Comparison of ENCODE assay signal across 1 cellular context in the genomic region with DNA sequence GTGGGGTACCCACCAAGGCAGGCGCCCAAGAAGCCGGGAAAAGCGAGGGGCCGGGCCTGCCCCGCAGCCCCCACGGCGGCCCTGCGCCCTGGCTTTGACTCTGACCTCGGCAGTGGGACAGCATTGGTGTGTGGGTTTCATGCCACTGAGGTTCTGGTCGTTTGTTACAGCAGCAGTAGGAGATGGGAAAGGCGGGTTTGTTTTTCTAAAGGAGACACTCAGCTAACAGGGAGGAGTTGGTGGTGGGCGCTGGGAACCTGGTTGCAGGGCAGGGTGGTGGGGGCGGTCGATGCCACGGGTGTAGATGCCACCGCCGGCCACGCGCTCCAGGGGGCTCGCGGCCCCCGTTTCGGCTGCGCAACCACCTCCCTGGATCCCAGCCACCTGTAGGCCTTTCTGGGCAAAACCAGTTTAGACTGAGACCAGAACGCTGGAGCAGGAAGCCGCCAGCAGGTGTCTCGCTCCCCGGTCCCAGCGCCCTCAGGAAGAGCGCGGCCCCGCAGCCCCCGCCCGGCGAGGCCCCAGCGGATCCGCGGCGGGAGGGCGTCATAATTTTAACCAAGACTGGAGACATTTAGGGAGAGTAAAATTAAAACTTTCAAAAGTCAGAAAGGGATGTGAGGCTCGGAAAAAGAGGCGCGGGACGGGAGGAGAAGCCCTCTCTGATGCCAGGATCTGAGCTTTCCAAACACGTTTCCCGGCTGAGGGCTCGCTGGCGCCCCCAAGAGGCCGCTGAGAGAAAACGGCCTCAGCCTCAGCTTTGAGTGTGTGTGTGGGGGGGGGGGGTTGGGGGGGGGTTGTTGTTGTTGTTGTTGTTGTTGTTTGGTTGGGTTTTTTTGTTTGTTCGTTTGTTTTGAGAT.
TF ChIP-seq lines count a peak whose summit lies in the region.

No MANE protein-coding gene starts in this region.

TF ChIP-seq in K562, 482 proteins besides CTCF, POLR2A, EP300 and RAD21 (continued from another document and continues in another):
- TF ChIP-seq, protein P1, sequence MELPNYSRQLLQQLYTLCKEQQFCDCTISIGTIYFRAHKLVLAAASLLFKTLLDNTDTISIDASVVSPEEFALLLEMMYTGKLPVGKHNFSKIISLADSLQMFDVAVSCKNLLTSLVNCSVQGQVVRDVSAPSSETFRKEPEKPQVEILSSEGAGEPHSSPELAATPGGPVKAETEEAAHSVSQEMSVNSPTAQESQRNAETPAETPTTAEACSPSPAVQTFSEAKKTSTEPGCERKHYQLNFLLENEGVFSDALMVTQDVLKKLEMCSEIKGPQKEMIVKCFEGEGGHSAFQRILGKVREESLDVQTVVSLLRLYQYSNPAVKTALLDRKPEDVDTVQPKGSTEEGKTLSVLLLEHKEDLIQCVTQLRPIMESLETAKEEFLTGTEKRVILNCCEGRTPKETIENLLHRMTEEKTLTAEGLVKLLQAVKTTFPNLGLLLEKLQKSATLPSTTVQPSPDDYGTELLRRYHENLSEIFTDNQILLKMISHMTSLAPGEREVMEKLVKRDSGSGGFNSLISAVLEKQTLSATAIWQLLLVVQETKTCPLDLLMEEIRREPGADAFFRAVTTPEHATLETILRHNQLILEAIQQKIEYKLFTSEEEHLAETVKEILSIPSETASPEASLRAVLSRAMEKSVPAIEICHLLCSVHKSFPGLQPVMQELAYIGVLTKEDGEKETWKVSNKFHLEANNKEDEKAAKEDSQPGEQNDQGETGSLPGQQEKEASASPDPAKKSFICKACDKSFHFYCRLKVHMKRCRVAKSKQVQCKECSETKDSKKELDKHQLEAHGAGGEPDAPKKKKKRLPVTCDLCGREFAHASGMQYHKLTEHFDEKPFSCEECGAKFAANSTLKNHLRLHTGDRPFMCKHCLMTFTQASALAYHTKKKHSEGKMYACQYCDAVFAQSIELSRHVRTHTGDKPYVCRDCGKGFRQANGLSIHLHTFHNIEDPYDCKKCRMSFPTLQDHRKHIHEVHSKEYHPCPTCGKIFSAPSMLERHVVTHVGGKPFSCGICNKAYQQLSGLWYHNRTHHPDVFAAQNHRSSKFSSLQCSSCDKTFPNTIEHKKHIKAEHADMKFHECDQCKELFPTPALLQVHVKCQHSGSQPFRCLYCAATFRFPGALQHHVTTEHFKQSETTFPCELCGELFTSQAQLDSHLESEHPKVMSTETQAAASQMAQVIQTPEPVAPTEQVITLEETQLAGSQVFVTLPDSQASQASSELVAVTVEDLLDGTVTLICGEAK (IDR thresholded peaks at IDR 0.05), result no peak
- TF ChIP-seq, protein P1 (CRISPR knock-in tag; IDR thresholded peaks at IDR 0.05), result no peak
- TF ChIP-seq BDP1 (IDR thresholded peaks at IDR 0.05; ENCODE audit: insufficient read depth, insufficient read length) (no peak), EWSR1 (IDR thresholded peaks at IDR 0.05; ENCODE audit: borderline replicate concordance, low read depth, partially characterized antibody) (no peak), KDM4B (IDR thresholded peaks at IDR 0.05; ENCODE audit: borderline replicate concordance in 2 of 2, low read depth in 1 of 2) (no peak), HNRNPH1 (optimal IDR thresholded peaks at IDR 0.05; ENCODE audit: low read depth, low read length) (no peak), ZNF3 (CRISPR knock-in tag; IDR thresholded peaks at IDR 0.05) (no peak), ZNF668 (CRISPR knock-in tag; IDR thresholded peaks at IDR 0.05) (no peak), POLR2AphosphoS5 (IDR thresholded peaks at IDR 0.05; ENCODE audit: control insufficient read depth, insufficient read depth, low read depth, low read length) (no peak), KAT7 (CRISPR knock-in tag; IDR thresholded peaks at IDR 0.05; ENCODE audit: borderline replicate concordance) (no peak), PHF8 (IDR thresholded peaks at IDR 0.05; ENCODE audit: borderline replicate concordance, low read length) (peak; percentile 45; the same call in 1 of the 2 replicates), CCAR2 (IDR thresholded peaks at IDR 0.05; ENCODE audit: low read depth, low read length) (no peak), NR4A1 (CRISPR knock-in tag; IDR thresholded peaks at IDR 0.05) (no peak), NR4A1 (tag; IDR thresholded peaks at IDR 0.05) (peak; percentile 57; the same call in 1 of the 2 replicates), MEF2A (IDR thresholded peaks at IDR 0.05; ENCODE audit: control insufficient read depth, low read depth, low read length) (no peak), ZNF174 (CRISPR knock-in tag; IDR thresholded peaks at IDR 0.05) (no peak), CC2D1A (IDR thresholded peaks at IDR 0.05) (no peak), ERF (CRISPR knock-in tag; IDR thresholded peaks at IDR 0.05) (0 out of 2 replicates have a peak, but pooled peaks have one; percentile 19)
- TF ChIP-seq, protein P2, sequence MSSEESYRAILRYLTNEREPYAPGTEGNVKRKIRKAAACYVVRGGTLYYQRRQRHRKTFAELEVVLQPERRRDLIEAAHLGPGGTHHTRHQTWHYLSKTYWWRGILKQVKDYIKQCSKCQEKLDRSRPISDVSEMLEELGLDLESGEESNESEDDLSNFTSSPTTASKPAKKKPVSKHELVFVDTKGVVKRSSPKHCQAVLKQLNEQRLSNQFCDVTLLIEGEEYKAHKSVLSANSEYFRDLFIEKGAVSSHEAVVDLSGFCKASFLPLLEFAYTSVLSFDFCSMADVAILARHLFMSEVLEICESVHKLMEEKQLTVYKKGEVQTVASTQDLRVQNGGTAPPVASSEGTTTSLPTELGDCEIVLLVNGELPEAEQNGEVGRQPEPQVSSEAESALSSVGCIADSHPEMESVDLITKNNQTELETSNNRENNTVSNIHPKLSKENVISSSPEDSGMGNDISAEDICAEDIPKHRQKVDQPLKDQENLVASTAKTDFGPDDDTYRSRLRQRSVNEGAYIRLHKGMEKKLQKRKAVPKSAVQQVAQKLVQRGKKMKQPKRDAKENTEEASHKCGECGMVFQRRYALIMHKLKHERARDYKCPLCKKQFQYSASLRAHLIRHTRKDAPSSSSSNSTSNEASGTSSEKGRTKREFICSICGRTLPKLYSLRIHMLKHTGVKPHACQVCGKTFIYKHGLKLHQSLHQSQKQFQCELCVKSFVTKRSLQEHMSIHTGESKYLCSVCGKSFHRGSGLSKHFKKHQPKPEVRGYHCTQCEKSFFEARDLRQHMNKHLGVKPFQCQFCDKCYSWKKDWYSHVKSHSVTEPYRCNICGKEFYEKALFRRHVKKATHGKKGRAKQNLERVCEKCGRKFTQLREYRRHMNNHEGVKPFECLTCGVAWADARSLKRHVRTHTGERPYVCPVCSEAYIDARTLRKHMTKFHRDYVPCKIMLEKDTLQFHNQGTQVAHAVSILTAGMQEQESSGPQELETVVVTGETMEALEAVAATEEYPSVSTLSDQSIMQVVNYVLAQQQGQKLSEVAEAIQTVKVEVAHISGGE (CRISPR knock-in tag; IDR thresholded peaks at IDR 0.05), result no peak
- TF ChIP-seq, protein P3, sequence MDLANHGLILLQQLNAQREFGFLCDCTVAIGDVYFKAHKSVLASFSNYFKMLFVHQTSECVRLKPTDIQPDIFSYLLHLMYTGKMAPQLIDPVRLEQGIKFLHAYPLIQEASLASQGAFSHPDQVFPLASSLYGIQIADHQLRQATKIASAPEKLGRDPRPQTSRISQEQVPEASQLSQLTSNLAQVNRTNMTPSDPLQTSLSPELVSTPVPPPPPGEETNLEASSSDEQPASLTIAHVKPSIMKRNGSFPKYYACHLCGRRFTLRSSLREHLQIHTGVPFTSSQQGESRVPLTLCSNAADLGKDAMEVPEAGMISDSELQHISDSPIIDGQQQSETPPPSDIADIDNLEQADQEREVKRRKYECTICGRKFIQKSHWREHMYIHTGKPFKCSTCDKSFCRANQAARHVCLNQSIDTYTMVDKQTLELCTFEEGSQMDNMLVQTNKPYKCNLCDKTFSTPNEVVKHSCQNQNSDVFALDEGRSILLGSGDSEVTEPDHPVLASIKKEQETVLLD (IDR thresholded peaks at IDR 0.05), result no peak
- TF ChIP-seq, protein P4, sequence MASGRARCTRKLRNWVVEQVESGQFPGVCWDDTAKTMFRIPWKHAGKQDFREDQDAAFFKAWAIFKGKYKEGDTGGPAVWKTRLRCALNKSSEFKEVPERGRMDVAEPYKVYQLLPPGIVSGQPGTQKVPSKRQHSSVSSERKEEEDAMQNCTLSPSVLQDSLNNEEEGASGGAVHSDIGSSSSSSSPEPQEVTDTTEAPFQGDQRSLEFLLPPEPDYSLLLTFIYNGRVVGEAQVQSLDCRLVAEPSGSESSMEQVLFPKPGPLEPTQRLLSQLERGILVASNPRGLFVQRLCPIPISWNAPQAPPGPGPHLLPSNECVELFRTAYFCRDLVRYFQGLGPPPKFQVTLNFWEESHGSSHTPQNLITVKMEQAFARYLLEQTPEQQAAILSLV (tag; IDR thresholded peaks at IDR 0.05), result no peak
- TF ChIP-seq, protein P5, sequence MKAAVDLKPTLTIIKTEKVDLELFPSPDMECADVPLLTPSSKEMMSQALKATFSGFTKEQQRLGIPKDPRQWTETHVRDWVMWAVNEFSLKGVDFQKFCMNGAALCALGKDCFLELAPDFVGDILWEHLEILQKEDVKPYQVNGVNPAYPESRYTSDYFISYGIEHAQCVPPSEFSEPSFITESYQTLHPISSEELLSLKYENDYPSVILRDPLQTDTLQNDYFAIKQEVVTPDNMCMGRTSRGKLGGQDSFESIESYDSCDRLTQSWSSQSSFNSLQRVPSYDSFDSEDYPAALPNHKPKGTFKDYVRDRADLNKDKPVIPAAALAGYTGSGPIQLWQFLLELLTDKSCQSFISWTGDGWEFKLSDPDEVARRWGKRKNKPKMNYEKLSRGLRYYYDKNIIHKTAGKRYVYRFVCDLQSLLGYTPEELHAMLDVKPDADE (conservative IDR thresholded peaks at IDR 0.05; ENCODE audit: control insufficient read depth, low read depth, low read length), result no peak
- TF ChIP-seq, protein P6, sequence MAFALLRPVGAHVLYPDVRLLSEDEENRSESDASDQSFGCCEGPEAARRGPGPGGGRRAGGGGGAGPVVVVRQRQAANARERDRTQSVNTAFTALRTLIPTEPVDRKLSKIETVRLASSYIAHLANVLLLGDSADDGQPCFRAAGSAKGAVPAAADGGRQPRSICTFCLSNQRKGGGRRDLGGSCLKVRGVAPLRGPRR (CRISPR knock-in tag; IDR thresholded peaks at IDR 0.05), result no peak
- TF ChIP-seq, protein P7, sequence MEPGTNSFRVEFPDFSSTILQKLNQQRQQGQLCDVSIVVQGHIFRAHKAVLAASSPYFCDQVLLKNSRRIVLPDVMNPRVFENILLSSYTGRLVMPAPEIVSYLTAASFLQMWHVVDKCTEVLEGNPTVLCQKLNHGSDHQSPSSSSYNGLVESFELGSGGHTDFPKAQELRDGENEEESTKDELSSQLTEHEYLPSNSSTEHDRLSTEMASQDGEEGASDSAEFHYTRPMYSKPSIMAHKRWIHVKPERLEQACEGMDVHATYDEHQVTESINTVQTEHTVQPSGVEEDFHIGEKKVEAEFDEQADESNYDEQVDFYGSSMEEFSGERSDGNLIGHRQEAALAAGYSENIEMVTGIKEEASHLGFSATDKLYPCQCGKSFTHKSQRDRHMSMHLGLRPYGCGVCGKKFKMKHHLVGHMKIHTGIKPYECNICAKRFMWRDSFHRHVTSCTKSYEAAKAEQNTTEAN (CRISPR knock-in tag; IDR thresholded peaks at IDR 0.05), result no peak
- TF ChIP-seq, protein P8, sequence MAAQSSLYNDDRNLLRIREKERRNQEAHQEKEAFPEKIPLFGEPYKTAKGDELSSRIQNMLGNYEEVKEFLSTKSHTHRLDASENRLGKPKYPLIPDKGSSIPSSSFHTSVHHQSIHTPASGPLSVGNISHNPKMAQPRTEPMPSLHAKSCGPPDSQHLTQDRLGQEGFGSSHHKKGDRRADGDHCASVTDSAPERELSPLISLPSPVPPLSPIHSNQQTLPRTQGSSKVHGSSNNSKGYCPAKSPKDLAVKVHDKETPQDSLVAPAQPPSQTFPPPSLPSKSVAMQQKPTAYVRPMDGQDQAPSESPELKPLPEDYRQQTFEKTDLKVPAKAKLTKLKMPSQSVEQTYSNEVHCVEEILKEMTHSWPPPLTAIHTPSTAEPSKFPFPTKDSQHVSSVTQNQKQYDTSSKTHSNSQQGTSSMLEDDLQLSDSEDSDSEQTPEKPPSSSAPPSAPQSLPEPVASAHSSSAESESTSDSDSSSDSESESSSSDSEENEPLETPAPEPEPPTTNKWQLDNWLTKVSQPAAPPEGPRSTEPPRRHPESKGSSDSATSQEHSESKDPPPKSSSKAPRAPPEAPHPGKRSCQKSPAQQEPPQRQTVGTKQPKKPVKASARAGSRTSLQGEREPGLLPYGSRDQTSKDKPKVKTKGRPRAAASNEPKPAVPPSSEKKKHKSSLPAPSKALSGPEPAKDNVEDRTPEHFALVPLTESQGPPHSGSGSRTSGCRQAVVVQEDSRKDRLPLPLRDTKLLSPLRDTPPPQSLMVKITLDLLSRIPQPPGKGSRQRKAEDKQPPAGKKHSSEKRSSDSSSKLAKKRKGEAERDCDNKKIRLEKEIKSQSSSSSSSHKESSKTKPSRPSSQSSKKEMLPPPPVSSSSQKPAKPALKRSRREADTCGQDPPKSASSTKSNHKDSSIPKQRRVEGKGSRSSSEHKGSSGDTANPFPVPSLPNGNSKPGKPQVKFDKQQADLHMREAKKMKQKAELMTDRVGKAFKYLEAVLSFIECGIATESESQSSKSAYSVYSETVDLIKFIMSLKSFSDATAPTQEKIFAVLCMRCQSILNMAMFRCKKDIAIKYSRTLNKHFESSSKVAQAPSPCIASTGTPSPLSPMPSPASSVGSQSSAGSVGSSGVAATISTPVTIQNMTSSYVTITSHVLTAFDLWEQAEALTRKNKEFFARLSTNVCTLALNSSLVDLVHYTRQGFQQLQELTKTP (IDR thresholded peaks at IDR 0.05; ENCODE audit: low read depth in 1 of 2, partially characterized antibody in 2 of 2), result no peak
